In the genomic region with DNA sequence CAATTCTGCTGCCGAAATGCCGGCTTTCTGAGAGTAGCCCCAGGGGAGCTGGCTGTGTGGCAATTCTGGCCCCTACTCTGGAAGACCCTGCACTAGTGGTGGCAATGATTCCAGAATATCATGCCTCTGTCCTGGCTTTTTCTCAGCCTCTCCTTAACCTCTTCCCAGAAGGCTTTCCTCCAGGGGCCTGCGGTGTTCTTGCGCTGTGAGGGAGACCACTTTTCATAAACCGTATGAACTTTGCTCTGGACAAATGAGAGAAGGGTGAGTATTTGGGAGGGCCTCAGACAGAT, we compare ENCODE assay signal across 14 cellular contexts.
"Had no signal": no experiment of that assay in that cellular context is flagged by ENCODE, and none has a peak within 500 bp of the region (broad histone marks: within the 10 kb centered on the region; RNA-seq: fewer than 3 reads in every experiment).

No MANE protein-coding gene starts in this region.

- H3K27me3 ChIP-seq: ovary, upper lobe of left lung had no signal

- H3K9me3 ChIP-seq: ovary, upper lobe of left lung had no signal

- H3K4me3 Mint-ChIP-seq: activated CD4-positive, alpha-beta T cell treated with anti-CD3 and anti-CD28 coated beads for 36 hours; activated naive CD4-positive, alpha-beta T cell treated with anti-CD3 and anti-CD28 coated beads for 36 hours; activated T-helper 17 cell treated with anti-CD3 and anti-CD28 coated beads, Interleukin-2, amount 50 U/mL, for 72 hours; endodermal cell; memory B cell; natural killer cell treated with Interleukin-12 subunit alpha and Interleukin-12 subunit beta and Interleukin-15 and Interleukin-18, amount 100 ng/mL, for 72 hours; stimulated activated effector memory CD8-positive, alpha-beta T cell treated with anti-CD3 and anti-CD28 coated beads, Interleukin-12 subunit alpha, Interleukin-12 subunit beta, amount 100 ng/mL, for 72 hours had no signal

- H3K4me1 Mint-ChIP-seq: activated CD4-positive, alpha-beta T cell treated with anti-CD3 and anti-CD28 coated beads for 36 hours; memory B cell; stimulated activated effector memory CD8-positive, alpha-beta T cell treated with anti-CD3 and anti-CD28 coated beads, Interleukin-12 subunit alpha, Interleukin-12 subunit beta, amount 100 ng/mL, for 72 hours had no signal

- H3K27ac ChIP-seq: ovary, upper lobe of left lung, VCaP had no signal

- DNase-seq: activated CD4-positive, alpha-beta T cell treated with anti-CD3 and anti-CD28 coated beads for 36 hours; activated CD8-positive, alpha-beta memory T cell treated with anti-CD3 and anti-CD28 coated beads for 24 hours; activated naive CD4-positive, alpha-beta T cell treated with anti-CD3 and anti-CD28 coated beads for 36 hours; activated T-cell treated with anti-CD3 and anti-CD28 coated beads for 4 hours; endodermal cell; glutamatergic neuron; ovary; T-helper 1 cell; upper lobe of left lung had no signal

- H3K36me3 ChIP-seq: ovary, upper lobe of left lung had no signal

- H3K9me3 Mint-ChIP-seq: activated naive CD4-positive, alpha-beta T cell treated with anti-CD3 and anti-CD28 coated beads for 36 hours; memory B cell; natural killer cell treated with Interleukin-12 subunit alpha and Interleukin-12 subunit beta and Interleukin-15 and Interleukin-18, amount 100 ng/mL, for 72 hours; stimulated activated effector memory CD8-positive, alpha-beta T cell treated with anti-CD3 and anti-CD28 coated beads, Interleukin-12 subunit alpha, Interleukin-12 subunit beta, amount 100 ng/mL, for 72 hours had no signal

- H3K27me3 Mint-ChIP-seq: activated CD4-positive, alpha-beta T cell treated with anti-CD3 and anti-CD28 coated beads for 36 hours; natural killer cell treated with Interleukin-12 subunit alpha and Interleukin-12 subunit beta and Interleukin-15 and Interleukin-18, amount 100 ng/mL, for 72 hours had no signal

- H3K36me3 Mint-ChIP-seq: memory B cell; natural killer cell treated with Interleukin-12 subunit alpha and Interleukin-12 subunit beta and Interleukin-15 and Interleukin-18, amount 100 ng/mL, for 72 hours; stimulated activated effector memory CD8-positive, alpha-beta T cell treated with anti-CD3 and anti-CD28 coated beads, Interleukin-12 subunit alpha, Interleukin-12 subunit beta, amount 100 ng/mL, for 72 hours had no signal

- ATAC-seq: activated CD4-positive, alpha-beta T cell treated with anti-CD3 and anti-CD28 coated beads for 36 hours; activated T-helper 17 cell treated with anti-CD3 and anti-CD28 coated beads, Interleukin-2, amount 50 U/mL, for 72 hours; natural killer cell treated with Interleukin-12 subunit alpha and Interleukin-12 subunit beta and Interleukin-15 and Interleukin-18, amount 100 ng/mL, for 72 hours; stimulated activated effector memory CD8-positive, alpha-beta T cell treated with anti-CD3 and anti-CD28 coated beads, Interleukin-12 subunit alpha, Interleukin-12 subunit beta, amount 100 ng/mL, for 72 hours had no signal

- H3K4me3 ChIP-seq: ovary, upper lobe of left lung had no signal

- H3K27ac Mint-ChIP-seq: activated CD4-positive, alpha-beta T cell treated with anti-CD3 and anti-CD28 coated beads for 36 hours; activated naive CD4-positive, alpha-beta T cell treated with anti-CD3 and anti-CD28 coated beads for 36 hours; activated T-helper 17 cell treated with anti-CD3 and anti-CD28 coated beads, Interleukin-2, amount 50 U/mL, for 72 hours; endodermal cell; memory B cell; stimulated activated effector memory CD8-positive, alpha-beta T cell treated with anti-CD3 and anti-CD28 coated beads, Interleukin-12 subunit alpha, Interleukin-12 subunit beta, amount 100 ng/mL, for 72 hours had no signal
